ENCODE assay signal across 21 cellular contexts in genomic region chr20:58989196-58989595, GRCh38. TPM values are rescaled to one million over a fixed set of nuclear protein-coding genes. Genes with fewer than 3 reads are reported as not detected.
"Had no signal": no experiment of that assay in that cellular context is flagged by ENCODE, and none has a peak within 500 bp of the region (broad histone marks: within the 10 kb centered on the region; RNA-seq: fewer than 3 reads in every experiment).

No MANE protein-coding gene starts in this region.

- ATAC-seq: effector memory CD8-positive, alpha-beta T cell; gastrocnemius medialis; left cardiac atrium; naive thymus-derived CD4-positive, alpha-beta T cell; pancreas; stimulated activated naive CD8-positive, alpha-beta T cell treated with anti-CD3 and anti-CD28 coated beads, Interleukin-15, Interleukin-2, amounts not matched to agents 100 U/mL and 50 U/mL, for 24 hours; WTC11 had no signal

- H3K27me3 Mint-ChIP-seq: activated CD4-positive, alpha-beta T cell treated with anti-CD3 and anti-CD28 coated beads, Interleukin-2, amount 10 ng/mL, durations not matched to agents 24 days and 14 days; activated naive CD8-positive, alpha-beta T cell treated with anti-CD3 and anti-CD28 coated beads, Interleukin-2, amount 10 ng/mL, durations not matched to agents 7 days and 5 days; brain; central memory CD8-positive, alpha-beta T cell; dendritic cell treated with granulocyte-macrophage colony-stimulating factor and Interleukin-4, amounts not matched to agents 40 ng/mL and 50 ng/mL, for 4 days; effector memory CD8-positive, alpha-beta T cell; naive thymus-derived CD4-positive, alpha-beta T cell; type B pancreatic cell had no signal

- H3K4me1 ChIP-seq: pancreas had no signal

- DNase-seq: activated CD4-positive, alpha-beta T cell treated with anti-CD3 and anti-CD28 coated beads, Interleukin-2, amount 10 ng/mL, durations not matched to agents 24 days and 14 days; activated naive CD8-positive, alpha-beta T cell treated with anti-CD3 and anti-CD28 coated beads, Interleukin-2, amount 10 ng/mL, durations not matched to agents 7 days and 5 days; effector memory CD8-positive, alpha-beta T cell; gastrocnemius medialis; left cardiac atrium; naive thymus-derived CD4-positive, alpha-beta T cell; stimulated activated CD4-positive, alpha-beta T cell treated with anti-CD3 and anti-CD28 coated beads, Interleukin-15, amount 100 ng/mL, for 24 hours; stimulated activated CD4-positive, alpha-beta T cell treated with anti-CD3 and anti-CD28 coated beads, Interleukin-4, amount 100 ng/mL, for 24 hours; stimulated activated naive CD8-positive, alpha-beta T cell treated with anti-CD3 and anti-CD28 coated beads, Interleukin-15, Interleukin-2, amounts not matched to agents 100 U/mL and 50 U/mL, for 24 hours; SW 1271 had no signal

- H3K9me3 Mint-ChIP-seq: activated CD4-positive, alpha-beta T cell treated with anti-CD3 and anti-CD28 coated beads, Interleukin-2, amount 10 ng/mL, durations not matched to agents 24 days and 14 days; activated naive CD8-positive, alpha-beta T cell treated with anti-CD3 and anti-CD28 coated beads, Interleukin-2, amount 10 ng/mL, durations not matched to agents 7 days and 5 days; brain; central memory CD8-positive, alpha-beta T cell; dendritic cell treated with granulocyte-macrophage colony-stimulating factor and Interleukin-4, amounts not matched to agents 40 ng/mL and 50 ng/mL, for 4 days; effector memory CD8-positive, alpha-beta T cell; type B pancreatic cell; WTC11 had no signal

- H3K27me3 ChIP-seq: gastrocnemius medialis, pancreas had no signal

- H3K27ac Mint-ChIP-seq: activated CD4-positive, alpha-beta T cell treated with anti-CD3 and anti-CD28 coated beads, Interleukin-2, amount 10 ng/mL, durations not matched to agents 24 days and 14 days; activated naive CD8-positive, alpha-beta T cell treated with anti-CD3 and anti-CD28 coated beads, Interleukin-2, amount 10 ng/mL, durations not matched to agents 7 days and 5 days; dendritic cell treated with granulocyte-macrophage colony-stimulating factor and Interleukin-4, amounts not matched to agents 40 ng/mL and 50 ng/mL, for 4 days; type B pancreatic cell; WTC11 had no signal

- H3K4me3 Mint-ChIP-seq: activated CD4-positive, alpha-beta T cell treated with anti-CD3 and anti-CD28 coated beads, Interleukin-2, amount 10 ng/mL, durations not matched to agents 24 days and 14 days; activated naive CD8-positive, alpha-beta T cell treated with anti-CD3 and anti-CD28 coated beads, Interleukin-2, amount 10 ng/mL, durations not matched to agents 7 days and 5 days; brain; central memory CD8-positive, alpha-beta T cell; dendritic cell treated with granulocyte-macrophage colony-stimulating factor and Interleukin-4, amounts not matched to agents 40 ng/mL and 50 ng/mL, for 4 days; effector memory CD8-positive, alpha-beta T cell; naive thymus-derived CD4-positive, alpha-beta T cell; type B pancreatic cell; WTC11 had no signal

- FAIRE-seq: pancreas, TTC549 had no signal

- H3K9me3 ChIP-seq: gastrocnemius medialis, pancreas had no signal

- H3K4me3 ChIP-seq: gastrocnemius medialis, pancreas had no signal

- H3K27ac ChIP-seq: gastrocnemius medialis, pancreas had no signal

RNA-seq across cellular contexts. Expression of gene TUBB1, which starts 30.0 kb away (rescaled TPM):
- total RNA-seq: activated CD4-positive, alpha-beta T cell treated with anti-CD3 and anti-CD28 coated beads, Interleukin-2, amount 10 ng/mL, durations not matched to agents 24 days and 14 days; activated naive CD8-positive, alpha-beta T cell treated with anti-CD3 and anti-CD28 coated beads, Interleukin-2, amount 10 ng/mL, durations not matched to agents 7 days and 5 days; epithelial cell of proximal tubule; lung microvascular endothelial cell; SK-MEL-5; T-helper 2 cell treated with Interferon-gamma antibody and Interleukin-4, amounts not matched to agents 100 ng/mL and 5 ng/mL, for 36 hours; WTC11 had no signal
